ENCODE assay signal across 1 cellular context in the genomic region with DNA sequence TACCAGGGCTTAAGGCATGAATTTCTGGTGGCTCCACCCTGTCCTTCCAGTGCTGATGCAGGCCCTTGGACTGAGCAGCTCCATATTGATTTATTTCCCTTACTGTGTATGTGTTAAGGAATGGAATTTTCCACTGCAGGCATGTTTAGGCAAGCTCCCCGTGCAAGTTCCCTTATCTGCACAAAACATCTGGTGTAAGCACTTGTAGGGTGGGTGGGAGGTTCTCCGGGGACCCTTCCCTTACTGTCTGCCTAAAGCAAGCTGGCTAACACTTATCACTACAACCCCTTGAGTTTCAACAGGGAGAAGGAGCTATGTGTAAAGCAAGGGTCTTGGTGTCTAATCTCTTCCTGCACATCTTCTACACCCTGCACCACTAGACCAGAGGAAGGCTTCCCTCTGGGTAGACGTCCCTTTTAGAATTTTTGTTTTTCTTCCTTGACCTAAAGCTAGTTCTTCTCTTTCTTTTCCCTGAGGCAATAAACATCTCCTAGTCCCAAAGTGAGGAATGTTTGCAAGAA.
TF ChIP-seq lines count a peak whose summit lies in the region.

No MANE protein-coding gene starts in this region.

TF ChIP-seq in K562, 482 proteins besides CTCF, POLR2A, EP300 and RAD21 (continued from another document and continues in another):
- TF ChIP-seq, protein P1, sequence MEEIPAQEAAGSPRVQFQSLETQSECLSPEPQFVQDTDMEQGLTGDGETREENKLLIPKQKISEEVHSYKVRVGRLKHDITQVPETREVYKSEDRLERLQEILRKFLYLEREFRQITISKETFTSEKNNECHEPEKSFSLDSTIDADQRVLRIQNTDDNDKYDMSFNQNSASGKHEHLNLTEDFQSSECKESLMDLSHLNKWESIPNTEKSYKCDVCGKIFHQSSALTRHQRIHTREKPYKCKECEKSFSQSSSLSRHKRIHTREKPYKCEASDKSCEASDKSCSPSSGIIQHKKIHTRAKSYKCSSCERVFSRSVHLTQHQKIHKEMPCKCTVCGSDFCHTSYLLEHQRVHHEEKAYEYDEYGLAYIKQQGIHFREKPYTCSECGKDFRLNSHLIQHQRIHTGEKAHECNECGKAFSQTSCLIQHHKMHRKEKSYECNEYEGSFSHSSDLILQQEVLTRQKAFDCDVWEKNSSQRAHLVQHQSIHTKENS (CRISPR knock-in tag; IDR thresholded peaks at IDR 0.05): no peak
- TF ChIP-seq, protein P2, sequence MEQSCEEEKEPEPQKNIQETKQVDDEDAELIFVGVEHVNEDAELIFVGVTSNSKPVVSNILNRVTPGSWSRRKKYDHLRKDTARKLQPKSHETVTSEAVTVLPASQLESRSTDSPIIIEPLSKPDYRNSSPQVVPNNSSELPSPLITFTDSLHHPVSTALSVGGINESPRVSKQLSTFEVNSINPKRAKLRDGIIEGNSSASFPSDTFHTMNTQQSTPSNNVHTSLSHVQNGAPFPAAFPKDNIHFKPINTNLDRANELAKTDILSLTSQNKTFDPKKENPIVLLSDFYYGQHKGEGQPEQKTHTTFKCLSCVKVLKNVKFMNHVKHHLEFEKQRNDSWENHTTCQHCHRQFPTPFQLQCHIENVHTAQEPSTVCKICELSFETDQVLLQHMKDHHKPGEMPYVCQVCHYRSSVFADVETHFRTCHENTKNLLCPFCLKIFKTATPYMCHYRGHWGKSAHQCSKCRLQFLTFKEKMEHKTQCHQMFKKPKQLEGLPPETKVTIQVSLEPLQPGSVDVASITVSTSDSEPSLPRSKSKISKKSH (CRISPR knock-in tag; IDR thresholded peaks at IDR 0.05): no peak
- TF ChIP-seq SAFB (IDR thresholded peaks at IDR 0.05; ENCODE audit: borderline replicate concordance, low read depth, low read length) (no peak), HDAC6 (IDR thresholded peaks at IDR 0.05; ENCODE audit: low read depth, low read length) (no peak), ZNF217 (CRISPR knock-in tag; IDR thresholded peaks at IDR 0.05) (no peak), ZNF3 (CRISPR knock-in tag; IDR thresholded peaks at IDR 0.05) (no peak), NEUROD1 (IDR thresholded peaks at IDR 0.05; ENCODE audit: borderline replicate concordance, low read depth, low read length, partially characterized antibody) (no peak), ZNF324 (CRISPR knock-in tag; IDR thresholded peaks at IDR 0.05) (no peak), SMARCC2 (IDR thresholded peaks at IDR 0.05; ENCODE audit: low read depth) (peak; percentile 81), FOXA1 (IDR thresholded peaks at IDR 0.05; ENCODE audit: borderline replicate concordance) (no peak), ZFPM2 (CRISPR knock-in tag; IDR thresholded peaks at IDR 0.05) (no peak), NONO (IDR thresholded peaks at IDR 0.05; ENCODE audit: low read depth in 2 of 2, low read length in 1 of 2) (no peak), MYBL2 (IDR thresholded peaks at IDR 0.05; ENCODE audit: low read depth) (no peak), MYBL2 (CRISPR knock-in tag; IDR thresholded peaks at IDR 0.05; ENCODE audit: borderline replicate concordance) (no peak), JUND (IDR thresholded peaks at IDR 0.05; ENCODE audit: borderline replicate concordance, low read depth, low read length) (peak; percentile 49; the same call in 1 of the 2 replicates), JUND (tag; IDR thresholded peaks at IDR 0.05; ENCODE audit: borderline replicate concordance, low read depth, low read length) (peak; percentile 50; the same call in 2 of the 3 replicates), HMGN3 (IDR thresholded peaks at IDR 0.05; ENCODE audit: borderline replicate concordance, extremely low read depth, insufficient read length, low read depth, low read length) (no peak), GATA2 (CRISPR knock-in tag; IDR thresholded peaks at IDR 0.05) (peak; percentile 67), ZFP36 (IDR thresholded peaks at IDR 0.05; ENCODE audit: low read depth, low read length, partially characterized antibody) (no peak), MCM5 (IDR thresholded peaks at IDR 0.05; ENCODE audit: low read depth) (no peak), RBFOX2 (IDR thresholded peaks at IDR 0.05; ENCODE audit: low read depth, low read length) (no peak), HSF4 (CRISPR knock-in tag; IDR thresholded peaks at IDR 0.05; ENCODE audit: borderline replicate concordance) (no peak), MCM2 (IDR thresholded peaks at IDR 0.05; ENCODE audit: low read depth) (no peak)
- TF ChIP-seq, protein P3, sequence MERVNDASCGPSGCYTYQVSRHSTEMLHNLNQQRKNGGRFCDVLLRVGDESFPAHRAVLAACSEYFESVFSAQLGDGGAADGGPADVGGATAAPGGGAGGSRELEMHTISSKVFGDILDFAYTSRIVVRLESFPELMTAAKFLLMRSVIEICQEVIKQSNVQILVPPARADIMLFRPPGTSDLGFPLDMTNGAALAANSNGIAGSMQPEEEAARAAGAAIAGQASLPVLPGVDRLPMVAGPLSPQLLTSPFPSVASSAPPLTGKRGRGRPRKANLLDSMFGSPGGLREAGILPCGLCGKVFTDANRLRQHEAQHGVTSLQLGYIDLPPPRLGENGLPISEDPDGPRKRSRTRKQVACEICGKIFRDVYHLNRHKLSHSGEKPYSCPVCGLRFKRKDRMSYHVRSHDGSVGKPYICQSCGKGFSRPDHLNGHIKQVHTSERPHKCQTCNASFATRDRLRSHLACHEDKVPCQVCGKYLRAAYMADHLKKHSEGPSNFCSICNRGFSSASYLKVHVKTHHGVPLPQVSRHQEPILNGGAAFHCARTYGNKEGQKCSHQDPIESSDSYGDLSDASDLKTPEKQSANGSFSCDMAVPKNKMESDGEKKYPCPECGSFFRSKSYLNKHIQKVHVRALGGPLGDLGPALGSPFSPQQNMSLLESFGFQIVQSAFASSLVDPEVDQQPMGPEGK (CRISPR knock-in tag; IDR thresholded peaks at IDR 0.05; ENCODE audit: borderline replicate concordance): no peak
- TF ChIP-seq, protein P4, sequence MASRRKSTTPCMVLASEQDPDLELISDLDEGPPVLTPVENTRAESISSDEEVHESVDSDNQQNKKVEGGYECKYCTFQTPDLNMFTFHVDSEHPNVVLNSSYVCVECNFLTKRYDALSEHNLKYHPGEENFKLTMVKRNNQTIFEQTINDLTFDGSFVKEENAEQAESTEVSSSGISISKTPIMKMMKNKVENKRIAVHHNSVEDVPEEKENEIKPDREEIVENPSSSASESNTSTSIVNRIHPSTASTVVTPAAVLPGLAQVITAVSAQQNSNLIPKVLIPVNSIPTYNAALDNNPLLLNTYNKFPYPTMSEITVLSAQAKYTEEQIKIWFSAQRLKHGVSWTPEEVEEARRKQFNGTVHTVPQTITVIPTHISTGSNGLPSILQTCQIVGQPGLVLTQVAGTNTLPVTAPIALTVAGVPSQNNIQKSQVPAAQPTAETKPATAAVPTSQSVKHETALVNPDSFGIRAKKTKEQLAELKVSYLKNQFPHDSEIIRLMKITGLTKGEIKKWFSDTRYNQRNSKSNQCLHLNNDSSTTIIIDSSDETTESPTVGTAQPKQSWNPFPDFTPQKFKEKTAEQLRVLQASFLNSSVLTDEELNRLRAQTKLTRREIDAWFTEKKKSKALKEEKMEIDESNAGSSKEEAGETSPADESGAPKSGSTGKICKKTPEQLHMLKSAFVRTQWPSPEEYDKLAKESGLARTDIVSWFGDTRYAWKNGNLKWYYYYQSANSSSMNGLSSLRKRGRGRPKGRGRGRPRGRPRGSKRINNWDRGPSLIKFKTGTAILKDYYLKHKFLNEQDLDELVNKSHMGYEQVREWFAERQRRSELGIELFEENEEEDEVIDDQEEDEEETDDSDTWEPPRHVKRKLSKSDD (conservative IDR thresholded peaks at IDR 0.05; ENCODE audit: low read length): no peak
- TF ChIP-seq, protein P5, sequence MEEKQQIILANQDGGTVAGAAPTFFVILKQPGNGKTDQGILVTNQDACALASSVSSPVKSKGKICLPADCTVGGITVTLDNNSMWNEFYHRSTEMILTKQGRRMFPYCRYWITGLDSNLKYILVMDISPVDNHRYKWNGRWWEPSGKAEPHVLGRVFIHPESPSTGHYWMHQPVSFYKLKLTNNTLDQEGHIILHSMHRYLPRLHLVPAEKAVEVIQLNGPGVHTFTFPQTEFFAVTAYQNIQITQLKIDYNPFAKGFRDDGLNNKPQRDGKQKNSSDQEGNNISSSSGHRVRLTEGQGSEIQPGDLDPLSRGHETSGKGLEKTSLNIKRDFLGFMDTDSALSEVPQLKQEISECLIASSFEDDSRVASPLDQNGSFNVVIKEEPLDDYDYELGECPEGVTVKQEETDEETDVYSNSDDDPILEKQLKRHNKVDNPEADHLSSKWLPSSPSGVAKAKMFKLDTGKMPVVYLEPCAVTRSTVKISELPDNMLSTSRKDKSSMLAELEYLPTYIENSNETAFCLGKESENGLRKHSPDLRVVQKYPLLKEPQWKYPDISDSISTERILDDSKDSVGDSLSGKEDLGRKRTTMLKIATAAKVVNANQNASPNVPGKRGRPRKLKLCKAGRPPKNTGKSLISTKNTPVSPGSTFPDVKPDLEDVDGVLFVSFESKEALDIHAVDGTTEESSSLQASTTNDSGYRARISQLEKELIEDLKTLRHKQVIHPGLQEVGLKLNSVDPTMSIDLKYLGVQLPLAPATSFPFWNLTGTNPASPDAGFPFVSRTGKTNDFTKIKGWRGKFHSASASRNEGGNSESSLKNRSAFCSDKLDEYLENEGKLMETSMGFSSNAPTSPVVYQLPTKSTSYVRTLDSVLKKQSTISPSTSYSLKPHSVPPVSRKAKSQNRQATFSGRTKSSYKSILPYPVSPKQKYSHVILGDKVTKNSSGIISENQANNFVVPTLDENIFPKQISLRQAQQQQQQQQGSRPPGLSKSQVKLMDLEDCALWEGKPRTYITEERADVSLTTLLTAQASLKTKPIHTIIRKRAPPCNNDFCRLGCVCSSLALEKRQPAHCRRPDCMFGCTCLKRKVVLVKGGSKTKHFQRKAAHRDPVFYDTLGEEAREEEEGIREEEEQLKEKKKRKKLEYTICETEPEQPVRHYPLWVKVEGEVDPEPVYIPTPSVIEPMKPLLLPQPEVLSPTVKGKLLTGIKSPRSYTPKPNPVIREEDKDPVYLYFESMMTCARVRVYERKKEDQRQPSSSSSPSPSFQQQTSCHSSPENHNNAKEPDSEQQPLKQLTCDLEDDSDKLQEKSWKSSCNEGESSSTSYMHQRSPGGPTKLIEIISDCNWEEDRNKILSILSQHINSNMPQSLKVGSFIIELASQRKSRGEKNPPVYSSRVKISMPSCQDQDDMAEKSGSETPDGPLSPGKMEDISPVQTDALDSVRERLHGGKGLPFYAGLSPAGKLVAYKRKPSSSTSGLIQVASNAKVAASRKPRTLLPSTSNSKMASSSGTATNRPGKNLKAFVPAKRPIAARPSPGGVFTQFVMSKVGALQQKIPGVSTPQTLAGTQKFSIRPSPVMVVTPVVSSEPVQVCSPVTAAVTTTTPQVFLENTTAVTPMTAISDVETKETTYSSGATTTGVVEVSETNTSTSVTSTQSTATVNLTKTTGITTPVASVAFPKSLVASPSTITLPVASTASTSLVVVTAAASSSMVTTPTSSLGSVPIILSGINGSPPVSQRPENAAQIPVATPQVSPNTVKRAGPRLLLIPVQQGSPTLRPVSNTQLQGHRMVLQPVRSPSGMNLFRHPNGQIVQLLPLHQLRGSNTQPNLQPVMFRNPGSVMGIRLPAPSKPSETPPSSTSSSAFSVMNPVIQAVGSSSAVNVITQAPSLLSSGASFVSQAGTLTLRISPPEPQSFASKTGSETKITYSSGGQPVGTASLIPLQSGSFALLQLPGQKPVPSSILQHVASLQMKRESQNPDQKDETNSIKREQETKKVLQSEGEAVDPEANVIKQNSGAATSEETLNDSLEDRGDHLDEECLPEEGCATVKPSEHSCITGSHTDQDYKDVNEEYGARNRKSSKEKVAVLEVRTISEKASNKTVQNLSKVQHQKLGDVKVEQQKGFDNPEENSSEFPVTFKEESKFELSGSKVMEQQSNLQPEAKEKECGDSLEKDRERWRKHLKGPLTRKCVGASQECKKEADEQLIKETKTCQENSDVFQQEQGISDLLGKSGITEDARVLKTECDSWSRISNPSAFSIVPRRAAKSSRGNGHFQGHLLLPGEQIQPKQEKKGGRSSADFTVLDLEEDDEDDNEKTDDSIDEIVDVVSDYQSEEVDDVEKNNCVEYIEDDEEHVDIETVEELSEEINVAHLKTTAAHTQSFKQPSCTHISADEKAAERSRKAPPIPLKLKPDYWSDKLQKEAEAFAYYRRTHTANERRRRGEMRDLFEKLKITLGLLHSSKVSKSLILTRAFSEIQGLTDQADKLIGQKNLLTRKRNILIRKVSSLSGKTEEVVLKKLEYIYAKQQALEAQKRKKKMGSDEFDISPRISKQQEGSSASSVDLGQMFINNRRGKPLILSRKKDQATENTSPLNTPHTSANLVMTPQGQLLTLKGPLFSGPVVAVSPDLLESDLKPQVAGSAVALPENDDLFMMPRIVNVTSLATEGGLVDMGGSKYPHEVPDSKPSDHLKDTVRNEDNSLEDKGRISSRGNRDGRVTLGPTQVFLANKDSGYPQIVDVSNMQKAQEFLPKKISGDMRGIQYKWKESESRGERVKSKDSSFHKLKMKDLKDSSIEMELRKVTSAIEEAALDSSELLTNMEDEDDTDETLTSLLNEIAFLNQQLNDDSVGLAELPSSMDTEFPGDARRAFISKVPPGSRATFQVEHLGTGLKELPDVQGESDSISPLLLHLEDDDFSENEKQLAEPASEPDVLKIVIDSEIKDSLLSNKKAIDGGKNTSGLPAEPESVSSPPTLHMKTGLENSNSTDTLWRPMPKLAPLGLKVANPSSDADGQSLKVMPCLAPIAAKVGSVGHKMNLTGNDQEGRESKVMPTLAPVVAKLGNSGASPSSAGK (IDR thresholded peaks at IDR 0.05): no peak
- TF ChIP-seq, protein P6, sequence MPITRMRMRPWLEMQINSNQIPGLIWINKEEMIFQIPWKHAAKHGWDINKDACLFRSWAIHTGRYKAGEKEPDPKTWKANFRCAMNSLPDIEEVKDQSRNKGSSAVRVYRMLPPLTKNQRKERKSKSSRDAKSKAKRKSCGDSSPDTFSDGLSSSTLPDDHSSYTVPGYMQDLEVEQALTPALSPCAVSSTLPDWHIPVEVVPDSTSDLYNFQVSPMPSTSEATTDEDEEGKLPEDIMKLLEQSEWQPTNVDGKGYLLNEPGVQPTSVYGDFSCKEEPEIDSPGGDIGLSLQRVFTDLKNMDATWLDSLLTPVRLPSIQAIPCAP (CRISPR knock-in tag; IDR thresholded peaks at IDR 0.05; ENCODE audit: borderline replicate concordance): no peak
- TF ChIP-seq, protein P7, sequence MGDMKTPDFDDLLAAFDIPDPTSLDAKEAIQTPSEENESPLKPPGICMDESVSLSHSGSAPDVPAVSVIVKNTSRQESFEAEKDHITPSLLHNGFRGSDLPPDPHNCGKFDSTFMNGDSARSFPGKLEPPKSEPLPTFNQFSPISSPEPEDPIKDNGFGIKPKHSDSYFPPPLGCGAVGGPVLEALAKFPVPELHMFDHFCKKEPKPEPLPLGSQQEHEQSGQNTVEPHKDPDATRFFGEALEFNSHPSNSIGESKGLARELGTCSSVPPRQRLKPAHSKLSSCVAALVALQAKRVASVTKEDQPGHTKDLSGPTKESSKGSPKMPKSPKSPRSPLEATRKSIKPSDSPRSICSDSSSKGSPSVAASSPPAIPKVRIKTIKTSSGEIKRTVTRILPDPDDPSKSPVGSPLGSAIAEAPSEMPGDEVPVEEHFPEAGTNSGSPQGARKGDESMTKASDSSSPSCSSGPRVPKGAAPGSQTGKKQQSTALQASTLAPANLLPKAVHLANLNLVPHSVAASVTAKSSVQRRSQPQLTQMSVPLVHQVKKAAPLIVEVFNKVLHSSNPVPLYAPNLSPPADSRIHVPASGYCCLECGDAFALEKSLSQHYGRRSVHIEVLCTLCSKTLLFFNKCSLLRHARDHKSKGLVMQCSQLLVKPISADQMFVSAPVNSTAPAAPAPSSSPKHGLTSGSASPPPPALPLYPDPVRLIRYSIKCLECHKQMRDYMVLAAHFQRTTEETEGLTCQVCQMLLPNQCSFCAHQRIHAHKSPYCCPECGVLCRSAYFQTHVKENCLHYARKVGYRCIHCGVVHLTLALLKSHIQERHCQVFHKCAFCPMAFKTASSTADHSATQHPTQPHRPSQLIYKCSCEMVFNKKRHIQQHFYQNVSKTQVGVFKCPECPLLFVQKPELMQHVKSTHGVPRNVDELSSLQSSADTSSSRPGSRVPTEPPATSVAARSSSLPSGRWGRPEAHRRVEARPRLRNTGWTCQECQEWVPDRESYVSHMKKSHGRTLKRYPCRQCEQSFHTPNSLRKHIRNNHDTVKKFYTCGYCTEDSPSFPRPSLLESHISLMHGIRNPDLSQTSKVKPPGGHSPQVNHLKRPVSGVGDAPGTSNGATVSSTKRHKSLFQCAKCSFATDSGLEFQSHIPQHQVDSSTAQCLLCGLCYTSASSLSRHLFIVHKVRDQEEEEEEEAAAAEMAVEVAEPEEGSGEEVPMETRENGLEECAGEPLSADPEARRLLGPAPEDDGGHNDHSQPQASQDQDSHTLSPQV (IDR thresholded peaks at IDR 0.05): no peak
